Comparison of ENCODE assay signal across 12 cellular contexts in the genomic region with DNA sequence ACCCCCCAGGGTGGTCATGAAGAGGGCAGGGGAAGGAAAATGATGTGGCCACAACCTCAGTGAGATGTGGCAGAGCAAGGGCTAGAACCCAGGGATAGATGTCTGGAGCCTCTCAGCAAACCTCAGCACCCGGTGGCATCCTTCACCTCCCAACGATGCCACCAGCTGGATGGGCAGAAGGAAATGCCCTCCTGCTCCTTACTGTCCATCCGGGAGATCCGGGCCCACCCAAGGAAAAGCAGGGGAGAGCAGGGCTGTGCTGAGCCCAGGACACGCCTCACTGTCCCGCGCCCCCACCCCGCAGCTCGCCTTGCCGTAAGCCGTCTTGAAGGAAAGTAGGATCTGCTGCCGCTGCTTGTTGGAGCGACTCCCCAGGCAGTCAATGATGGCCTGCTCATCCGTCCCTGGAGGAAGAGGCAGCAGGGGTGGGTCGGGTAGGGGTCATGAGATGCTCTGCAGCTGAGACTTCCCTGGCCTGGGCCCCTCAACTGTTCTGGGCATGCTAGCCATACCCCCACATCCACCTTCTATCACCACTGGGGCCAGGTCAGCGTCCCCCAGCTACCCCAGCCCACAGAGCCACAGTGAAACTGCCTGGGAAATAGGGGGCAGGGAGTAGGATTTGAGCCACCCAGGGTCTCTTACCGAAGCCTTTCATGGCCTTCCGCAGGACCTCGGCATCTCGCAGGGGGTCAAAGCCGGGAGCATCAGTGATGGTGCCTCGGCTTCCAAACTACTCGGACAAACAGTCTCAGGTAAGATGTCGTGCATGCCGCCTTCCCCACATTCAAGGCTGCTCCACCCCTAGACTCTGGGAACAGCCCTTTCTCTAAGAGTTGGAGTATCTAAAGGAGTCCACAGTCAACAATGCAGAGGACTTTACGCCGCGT. TPM values are rescaled to one million over a fixed set of nuclear protein-coding genes. Genes with fewer than 3 reads are reported as not detected.
DNase-seq lines count a peak whose midpoint lies in the region; ATAC-seq and TF ChIP-seq lines count a peak whose summit lies in the region.
"Had no signal": no experiment of that assay in that cellular context is flagged by ENCODE, and none has a peak within 500 bp of the region (broad histone marks: within the 10 kb centered on the region; RNA-seq: fewer than 3 reads in every experiment).

No MANE protein-coding gene starts in this region.

- H3K9me3 ChIP-seq in CD8-positive, alpha-beta T cell (ENCODE audit: low read length) = no peaks in the 10 kb centered on the region
- H3K9me3 ChIP-seq in spleen = no peaks in the 10 kb centered on the region
- H3K9me3 ChIP-seq: mucosa of descending colon had no signal

- H3K27me3 ChIP-seq in CD8-positive, alpha-beta T cell (ENCODE audit: insufficient read depth, low read length) = no peaks in the 10 kb centered on the region
- no peaks in the 10 kb centered on the region for H3K27me3 ChIP-seq in spleen (replicated peaks in 1 of 7)

- intact Hi-C loops in CD8-positive, alpha-beta T cell (cut with DNase I, micrococcal nuclease) = loop anchor here in 1 of 2 experiments (5.0 kb wide), 1 partner anchor 35 kb away; no protein-coding TSS in a partner anchor
- intact Hi-C loops in activated T-helper 1 cell treated with anti-CD3 and anti-CD28 coated beads, Interleukin-12 subunit alpha, Interleukin-12 subunit beta, Interleukin-2, Interleukin-4 antibody, amounts not matched to agents 30 ng/mL and 10 ng/mL and 1 ng/mL, durations not matched to agents 14 hours and 24 hours and 36 hours (cut with micrococcal nuclease) = no loop called here
- intact Hi-C loops in left cardiac atrium (cut with DNase I) (no loop called here), spleen (cut with DNase I; ENCODE audit: low total_unique reads) (no loop called here)

- no peak for TF ChIP-seq CTCF in CD8-positive, alpha-beta T cell (IDR thresholded peaks at IDR 0.05)
- TF ChIP-seq CTCF in spleen (IDR thresholded peaks at IDR 0.05 in 8 of 11, conservative IDR thresholded peaks at IDR 0.05 in 3 of 11) = no peak

- peak overlapping the region; percentile 45 for H3K27ac Mint-ChIP-seq in CD8-positive, alpha-beta T cell
- H3K27ac Mint-ChIP-seq in activated T-helper 1 cell treated with anti-CD3 and anti-CD28 coated beads, Interleukin-12 subunit alpha, Interleukin-12 subunit beta, Interleukin-2, Interleukin-4 antibody, amounts not matched to agents 30 ng/mL and 10 ng/mL and 1 ng/mL, durations not matched to agents 14 hours and 24 hours and 36 hours = peak overlapping the region; percentile 37

- no peak overlapping the region for H3K4me3 Mint-ChIP-seq in CD8-positive, alpha-beta T cell
- H3K4me3 Mint-ChIP-seq in activated T-helper 1 cell treated with anti-CD3 and anti-CD28 coated beads, Interleukin-12 subunit alpha, Interleukin-12 subunit beta, Interleukin-2, Interleukin-4 antibody, amounts not matched to agents 30 ng/mL and 10 ng/mL and 1 ng/mL, durations not matched to agents 14 hours and 24 hours and 36 hours = no peak overlapping the region

- H3K27ac ChIP-seq in CD8-positive, alpha-beta T cell (ENCODE audit: low read depth, low read length) = no peak overlapping the region
- H3K27ac ChIP-seq in spleen = peak overlapping the region in 2 of 8 donors; percentile 9 to 43

- H3K36me3 ChIP-seq in CD8-positive, alpha-beta T cell (ENCODE audit: insufficient read depth, low read length) = peaks cover 72% of the 10 kb centered on the region
- peaks cover 2 to 100% (median 80%) of the 10 kb centered on the region in 6 donors for H3K36me3 ChIP-seq in spleen

- peaks cover 91% of the 10 kb centered on the region for H3K36me3 Mint-ChIP-seq in CD8-positive, alpha-beta T cell
- H3K36me3 Mint-ChIP-seq in activated T-helper 1 cell treated with anti-CD3 and anti-CD28 coated beads, Interleukin-12 subunit alpha, Interleukin-12 subunit beta, Interleukin-2, Interleukin-4 antibody, amounts not matched to agents 30 ng/mL and 10 ng/mL and 1 ng/mL, durations not matched to agents 14 hours and 24 hours and 36 hours (ENCODE audit: low read depth) = peaks cover 31% of the 10 kb centered on the region

- no peak for DNase-seq in CD8-positive, alpha-beta T cell
- DNase-seq in activated T-helper 1 cell treated with anti-CD3 and anti-CD28 coated beads, Interleukin-12 subunit alpha, Interleukin-12 subunit beta, Interleukin-2, Interleukin-4 antibody, amounts not matched to agents 30 ng/mL and 10 ng/mL and 1 ng/mL, durations not matched to agents 14 hours and 24 hours and 36 hours (ENCODE audit: low spot score) = no peak
- DNase-seq in left cardiac atrium (peak; percentile 25), spleen (peak; percentile 72), NCI-H446 (lab: John Stamatoyannopoulos, UW) (no peak), Ammon's horn (ENCODE audit: low spot score) (no peak), SK-N-DZ (ENCODE audit: low spot score) (no peak)
- DNase-seq: activated CD4-positive, alpha-beta T cell treated with anti-CD3 and anti-CD28 coated beads for 4 hours; mucosa of descending colon; NCI-H1436 treated with DMSO at 0.1 percent for 48 hours had no signal

- no peaks in the 10 kb centered on the region for H3K4me1 ChIP-seq in CD8-positive, alpha-beta T cell (ENCODE audit: insufficient read depth, low read length)
- peaks cover 0 to 11% (median 2%) of the 10 kb centered on the region in 6 donors for H3K4me1 ChIP-seq in spleen

- TF ChIP-seq POLR2A in spleen (IDR thresholded peaks at IDR 0.05) = no peak

- CTCF ChIA-PET in CD8-positive, alpha-beta T cell (lab: Charles Lee) = interaction anchor here (1.4 kb wide), 1 partner anchor 56 kb away, joined by 4 read pairs; no protein-coding TSS in a partner anchor

- 91 to 97% (median 93%) methylated on average over 21 to 28 of the region's 28 CpGs for WGBS in spleen, 5 donors

- no peak overlapping the region for H3K4me3 ChIP-seq in CD8-positive, alpha-beta T cell (ENCODE audit: low read depth, low read length)
- no peak overlapping the region for H3K4me3 ChIP-seq in spleen
- H3K4me3 ChIP-seq: mucosa of descending colon had no signal

- ATAC-seq in CD8-positive, alpha-beta T cell = no peak
- ATAC-seq in left cardiac atrium (no peak), GM21619 (IDR thresholded peaks at IDR 0.05; ENCODE audit: unreplicated experiment) (no peak)
- ATAC-seq: mucosa of descending colon had no signal

- H3K9me3 Mint-ChIP-seq in CD8-positive, alpha-beta T cell = no peaks in the 10 kb centered on the region
- H3K9me3 Mint-ChIP-seq in activated T-helper 1 cell treated with anti-CD3 and anti-CD28 coated beads, Interleukin-12 subunit alpha, Interleukin-12 subunit beta, Interleukin-2, Interleukin-4 antibody, amounts not matched to agents 30 ng/mL and 10 ng/mL and 1 ng/mL, durations not matched to agents 14 hours and 24 hours and 36 hours = no peaks in the 10 kb centered on the region

- POLR2A ChIA-PET in CD8-positive, alpha-beta T cell (lab: Charles Lee) = interaction anchor here (1.5 kb wide), 1 partner anchor 21 kb away, joined by 3 read pairs; no protein-coding TSS in a partner anchor

- no peaks in the 10 kb centered on the region for H3K27me3 Mint-ChIP-seq in CD8-positive, alpha-beta T cell (ENCODE audit: low read depth)
- H3K27me3 Mint-ChIP-seq in activated T-helper 1 cell treated with anti-CD3 and anti-CD28 coated beads, Interleukin-12 subunit alpha, Interleukin-12 subunit beta, Interleukin-2, Interleukin-4 antibody, amounts not matched to agents 30 ng/mL and 10 ng/mL and 1 ng/mL, durations not matched to agents 14 hours and 24 hours and 36 hours (ENCODE audit: insufficient read depth) = no peaks in the 10 kb centered on the region

- H3K4me1 Mint-ChIP-seq in CD8-positive, alpha-beta T cell (ENCODE audit: low read depth) = peaks cover 16% of the 10 kb centered on the region
- peaks cover 14% of the 10 kb centered on the region for H3K4me1 Mint-ChIP-seq in activated T-helper 1 cell treated with anti-CD3 and anti-CD28 coated beads, Interleukin-12 subunit alpha, Interleukin-12 subunit beta, Interleukin-2, Interleukin-4 antibody, amounts not matched to agents 30 ng/mL and 10 ng/mL and 1 ng/mL, durations not matched to agents 14 hours and 24 hours and 36 hours (ENCODE audit: low read depth)

RNA-seq across cellular contexts. Expression of a gene that starts 34.3 kb away (rescaled TPM):
- total RNA-seq in CD8-positive, alpha-beta T cell = not detected
- total RNA-seq in activated T-helper 1 cell treated with anti-CD3 and anti-CD28 coated beads, Interleukin-12 subunit alpha, Interleukin-12 subunit beta, Interleukin-2, Interleukin-4 antibody, amounts not matched to agents 30 ng/mL and 10 ng/mL and 1 ng/mL, durations not matched to agents 14 hours and 24 hours and 36 hours = not detected in 2 replicates
- total RNA-seq in left cardiac atrium (10 to 100 TPM; 60.9 to 97.9 TPM), spleen (1 to 10 TPM in 6 of 7 donors, not detected in 1; 1.0 to 3.8 (median 2.0) TPM)
- 1 to 10 TPM; 5.6 to 8.0 (median 6.7) TPM for polyA plus RNA-seq in spleen
- polyA plus RNA-seq in SK-N-DZ (2014; cell fraction: cytosol; rRNA removed) = not detected in 2 replicates
- not detected in 2 replicates for polyA plus RNA-seq in SK-N-DZ (2014; cell fraction: nucleus; rRNA removed)
- total RNA-seq: HT1080 had no signal

RNA-seq across cellular contexts. Expression of a gene that starts 38.5 kb away (rescaled TPM):
- 100 to 1,000 TPM; 136 to 141 TPM for total RNA-seq in CD8-positive, alpha-beta T cell
- 216 and 239 TPM in 2 replicates for total RNA-seq in activated T-helper 1 cell treated with anti-CD3 and anti-CD28 coated beads, Interleukin-12 subunit alpha, Interleukin-12 subunit beta, Interleukin-2, Interleukin-4 antibody, amounts not matched to agents 30 ng/mL and 10 ng/mL and 1 ng/mL, durations not matched to agents 14 hours and 24 hours and 36 hours
- 100 to 1,000 TPM; 327 to 413 TPM for total RNA-seq in left cardiac atrium
- total RNA-seq in spleen = 100 to 1,000 TPM; 102 to 201 (median 157) TPM
- 100 to 1,000 TPM in 2 of 3 donors, 10 to 100 TPM in 1; 89.9 to 143 (median 117) TPM for polyA plus RNA-seq in spleen
- 1.2 and 1.7 TPM in 2 replicates for polyA plus RNA-seq in SK-N-DZ (2014; cell fraction: cytosol; rRNA removed)
- 0.92 and 1.2 TPM in 2 replicates for polyA plus RNA-seq in SK-N-DZ (2014; cell fraction: nucleus; rRNA removed)

Comparison
In these comparisons a context has a peak if more than half of its experiments do, and no peak if none do; other contexts are left out.
1. DNase-seq: peak in left cardiac atrium (single experiment) and spleen (single experiment); none in CD8-positive, alpha-beta T cell (0 of 7), activated T-helper 1 cell treated with anti-CD3 and anti-CD28 coated beads, Interleukin-12 subunit alpha, Interleukin-12 subunit beta, Interleukin-2, Interleukin-4 antibody, amounts not matched to agents 30 ng/mL and 10 ng/mL and 1 ng/mL, durations not matched to agents 14 hours and 24 hours and 36 hours (single experiment), NCI-H446 (0 of 2), Ammon's horn (single experiment) and SK-N-DZ (single experiment).
2. RNA of a gene that starts 34.3 kb away (total RNA-seq): 60.9 to 97.9 TPM in left cardiac atrium; 1.0 to 3.8 TPM in spleen, not detected in CD8-positive, alpha-beta T cell and not detected in activated T-helper 1 cell treated with anti-CD3 and anti-CD28 coated beads, Interleukin-12 subunit alpha, Interleukin-12 subunit beta, Interleukin-2, Interleukin-4 antibody, amounts not matched to agents 30 ng/mL and 10 ng/mL and 1 ng/mL, durations not matched to agents 14 hours and 24 hours and 36 hours; every median in the first group is over 10 times any median in the second.